27 cellular contexts compared by ENCODE assay signal in the genomic region with DNA sequence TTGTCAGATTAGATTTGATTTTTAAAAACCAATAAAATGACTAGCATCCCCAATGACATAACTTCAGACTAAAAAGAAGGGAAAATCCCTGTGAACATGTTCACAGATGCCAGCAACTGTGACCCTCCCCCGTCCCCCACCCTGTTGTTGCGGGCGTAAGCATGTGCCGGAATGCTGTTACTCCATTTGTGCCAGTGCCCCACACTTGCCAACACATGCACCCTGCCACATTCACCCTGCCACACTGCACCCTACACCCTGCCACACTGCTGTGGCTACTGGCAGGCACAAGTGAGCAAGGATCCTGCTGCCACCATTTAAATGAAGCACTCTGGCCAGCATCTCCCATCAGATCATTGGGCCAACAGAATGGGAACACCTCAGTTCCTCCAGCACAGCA.
"Had no signal": no experiment of that assay in that cellular context is flagged by ENCODE, and none has a peak within 500 bp of the region (broad histone marks: within the 10 kb centered on the region; RNA-seq: fewer than 3 reads in every experiment).

No MANE protein-coding gene starts in this region.

- H3K4me3 Mint-ChIP-seq: stimulated activated effector memory CD8-positive, alpha-beta T cell treated with anti-CD3 and anti-CD28 coated beads, Interleukin-12 subunit alpha, Interleukin-12 subunit beta, amount 100 ng/mL, for 72 hours; stimulated activated memory B cell treated with anti-CD40 and anti-IgM and Interleukin-4, amounts not matched to agents 10 μg/mL and 1 μg/mL and 100 μg/mL, for 72 hours; stimulated activated naive B cell treated with anti-CD40 and anti-IgM and Interleukin-4, amounts not matched to agents 10 μg/mL and 1 μg/mL and 100 μg/mL, for 72 hours; stimulated activated naive CD8-positive, alpha-beta T cell treated with anti-CD3 and anti-CD28 coated beads, Interleukin-15, amount 100 ng/mL, for 72 hours; stimulated activated naive CD8-positive, alpha-beta T cell treated with anti-CD3 and anti-CD28 coated beads, Interleukin-15, Interleukin-2, amounts not matched to agents 100 ng/mL and 50 ng/mL, for 24 hours; type B pancreatic cell had no signal

- H3K36me3 ChIP-seq: stomach, suprapubic skin, thoracic aorta, thyroid gland, tibial artery, tibial nerve, transverse colon, upper lobe of right lung, uterus, vagina had no signal

- ATAC-seq: stimulated activated effector memory CD8-positive, alpha-beta T cell treated with anti-CD3 and anti-CD28 coated beads, Interleukin-12 subunit alpha, Interleukin-12 subunit beta, amount 100 ng/mL, for 72 hours; stimulated activated memory B cell treated with anti-CD40 and anti-IgM and Interleukin-4, amounts not matched to agents 10 μg/mL and 1 μg/mL and 100 μg/mL, for 72 hours; stimulated activated naive B cell treated with anti-CD40 and anti-IgM and Interleukin-4, amounts not matched to agents 10 μg/mL and 1 μg/mL and 100 μg/mL, for 72 hours; stimulated activated naive CD8-positive, alpha-beta T cell treated with anti-CD3 and anti-CD28 coated beads, Interleukin-15, amount 100 ng/mL, for 72 hours; stimulated activated naive CD8-positive, alpha-beta T cell treated with anti-CD3 and anti-CD28 coated beads, Interleukin-15, Interleukin-2, amounts not matched to agents 100 U/mL and 50 U/mL, for 24 hours; upper lobe of right lung had no signal

- H3K36me3 Mint-ChIP-seq: stimulated activated effector memory CD8-positive, alpha-beta T cell treated with anti-CD3 and anti-CD28 coated beads, Interleukin-12 subunit alpha, Interleukin-12 subunit beta, amount 100 ng/mL, for 72 hours; stimulated activated memory B cell treated with anti-CD40 and anti-IgM and Interleukin-4, amounts not matched to agents 10 μg/mL and 1 μg/mL and 100 μg/mL, for 72 hours; stimulated activated naive B cell treated with anti-CD40 and anti-IgM and Interleukin-4, amounts not matched to agents 10 μg/mL and 1 μg/mL and 100 μg/mL, for 72 hours; type B pancreatic cell had no signal

- H3K27ac ChIP-seq: stomach, suprapubic skin, testis, thoracic aorta, thyroid gland, tibial artery, tibial nerve, transverse colon, upper lobe of right lung, uterus, vagina had no signal

- DNase-seq: stimulated activated CD4-positive, alpha-beta T cell treated with anti-CD3 and anti-CD28 coated beads, Interleukin-2, amount 100 ng/mL, for 48 hours; stimulated activated CD4-positive, alpha-beta T cell treated with anti-CD3 and anti-CD28 coated beads, Interleukin-4, amount 100 ng/mL, for 1 hour; stimulated activated CD4-positive, alpha-beta T cell treated with anti-CD3 and anti-CD28 coated beads, Interleukin-4, amount 100 ng/mL, for 24 hours; stimulated activated CD4-positive, alpha-beta T cell treated with anti-CD3 and anti-CD28 coated beads, Interleukin-4, amount 100 ng/mL, for 4 hours; stimulated activated CD8-positive, alpha-beta memory T cell treated with anti-CD3 and anti-CD28 coated beads, Interleukin-4, amount 100 ng/mL, for 48 hours; stimulated activated naive B cell treated with anti-CD40 and anti-IgM and Interleukin-4, amounts not matched to agents 10 μg/mL and 1 μg/mL and 100 μg/mL, for 72 hours; stimulated activated naive CD4-positive, alpha-beta T cell; stimulated activated naive CD4-positive, alpha-beta T cell treated with Interleukin-2 at 50 U/mL for 16 hours; stimulated activated naive CD8-positive, alpha-beta T cell treated with anti-CD3 and anti-CD28 coated beads, Interleukin-15, amount 100 ng/mL, for 72 hours; stimulated activated naive CD8-positive, alpha-beta T cell treated with anti-CD3 and anti-CD28 coated beads, Interleukin-15, Interleukin-2, amounts not matched to agents 100 U/mL and 50 U/mL, for 24 hours; stomach; substantia nigra; testis; thyroid gland; tibial artery; transverse colon; trophoblast cell; upper lobe of right lung; uterus had no signal

- H3K4me1 Mint-ChIP-seq: stimulated activated effector memory CD8-positive, alpha-beta T cell treated with anti-CD3 and anti-CD28 coated beads, Interleukin-12 subunit alpha, Interleukin-12 subunit beta, amount 100 ng/mL, for 72 hours; stimulated activated memory B cell treated with anti-CD40 and anti-IgM and Interleukin-4, amounts not matched to agents 10 μg/mL and 1 μg/mL and 100 μg/mL, for 72 hours; stimulated activated naive B cell treated with anti-CD40 and anti-IgM and Interleukin-4, amounts not matched to agents 10 μg/mL and 1 μg/mL and 100 μg/mL, for 72 hours; stimulated activated naive CD8-positive, alpha-beta T cell treated with anti-CD3 and anti-CD28 coated beads, Interleukin-15, amount 100 ng/mL, for 72 hours had no signal

- H3K9me3 ChIP-seq: testis, thoracic aorta, thyroid gland, upper lobe of right lung, uterus, vagina had no signal

- H3K4me3 ChIP-seq: stomach, suprapubic skin, testis, thoracic aorta, thyroid gland, tibial artery, tibial nerve, transverse colon, upper lobe of right lung, uterus, vagina had no signal

- H3K27ac Mint-ChIP-seq: stimulated activated effector memory CD8-positive, alpha-beta T cell treated with anti-CD3 and anti-CD28 coated beads, Interleukin-12 subunit alpha, Interleukin-12 subunit beta, amount 100 ng/mL, for 72 hours; stimulated activated memory B cell treated with anti-CD40 and anti-IgM and Interleukin-4, amounts not matched to agents 10 μg/mL and 1 μg/mL and 100 μg/mL, for 72 hours; stimulated activated naive B cell treated with anti-CD40 and anti-IgM and Interleukin-4, amounts not matched to agents 10 μg/mL and 1 μg/mL and 100 μg/mL, for 72 hours; stimulated activated naive CD8-positive, alpha-beta T cell treated with anti-CD3 and anti-CD28 coated beads, Interleukin-15, amount 100 ng/mL, for 72 hours; stimulated activated naive CD8-positive, alpha-beta T cell treated with anti-CD3 and anti-CD28 coated beads, Interleukin-15, Interleukin-2, amounts not matched to agents 100 ng/mL and 50 ng/mL, for 24 hours; type B pancreatic cell had no signal

- H3K27me3 ChIP-seq: stomach, suprapubic skin, testis, thyroid gland, tibial artery, tibial nerve, transverse colon, upper lobe of right lung, uterus, vagina had no signal

- H3K4me1 ChIP-seq: stomach, suprapubic skin, testis, thyroid gland, tibial artery, tibial nerve, transverse colon, upper lobe of right lung, uterus, vagina had no signal

- H3K27me3 Mint-ChIP-seq: type B pancreatic cell had no signal
